Comparison of ENCODE assay signal across 23 cellular contexts in the genomic region with DNA sequence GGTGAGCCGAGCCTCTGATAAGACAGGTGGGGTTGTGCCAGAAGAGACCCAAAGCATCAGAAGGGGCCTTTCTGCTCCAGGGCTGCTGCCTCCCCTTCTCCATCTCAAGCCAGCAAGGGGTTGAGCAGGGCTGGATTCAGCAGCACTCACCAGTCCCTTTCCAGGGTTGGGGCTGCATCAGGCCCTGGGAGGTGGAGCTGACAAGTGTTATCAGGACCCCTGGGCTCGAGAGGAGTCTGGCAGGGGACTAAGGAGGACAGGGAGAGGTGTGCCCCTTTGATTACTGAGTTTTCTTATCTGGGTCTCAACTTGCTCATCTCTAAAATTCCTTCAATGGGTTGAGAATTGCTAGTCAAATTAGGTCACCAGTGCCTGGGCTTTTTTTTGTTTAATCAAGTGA. TPM values are rescaled to one million over a fixed set of nuclear protein-coding genes. Genes with fewer than 3 reads are reported as not detected.
A peak's percentile ranks its signal among the peaks of the same experiment; 100 is the strongest.
DNase-seq lines count a peak whose midpoint lies in the region; ATAC-seq and TF ChIP-seq lines count a peak whose summit lies in the region.
"Had no signal": no experiment of that assay in that cellular context is flagged by ENCODE, and none has a peak within 500 bp of the region (broad histone marks: within the 10 kb centered on the region; RNA-seq: fewer than 3 reads in every experiment).

No MANE protein-coding gene starts in this region.

- no peak overlapping the region for H2BK5ac ChIP-seq in mesendoderm (ENCODE audit: low read length)

- H3K27ac ChIP-seq in endodermal cell (ENCODE audit: low read depth, low read length) (no peak overlapping the region), mesendoderm (ENCODE audit: low read depth, low read length) (no peak overlapping the region)
- no peak overlapping the region for H3K27ac ChIP-seq in naive thymus-derived CD4-positive, alpha-beta T cell (ENCODE audit: low read depth, low read length)
- H3K27ac ChIP-seq: BLaER1 had no signal

- H3K9me3 Mint-ChIP-seq in HFFc6 = no peaks in the 10 kb centered on the region
- H3K9me3 Mint-ChIP-seq in endodermal cell = peaks cover 29% of the 10 kb centered on the region
- peaks cover 0 to 7% (median 2%) of the 10 kb centered on the region in 11 donors for H3K9me3 Mint-ChIP-seq in naive thymus-derived CD4-positive, alpha-beta T cell

- no peak overlapping the region for H3K4me3 Mint-ChIP-seq in HFFc6
- no peak overlapping the region for H3K4me3 Mint-ChIP-seq in endodermal cell
- H3K4me3 Mint-ChIP-seq in naive thymus-derived CD4-positive, alpha-beta T cell = no peak overlapping the region
- H3K4me3 Mint-ChIP-seq: CD14-positive monocyte; CD4-positive, alpha-beta memory T cell; CD4-positive, CD25-positive, alpha-beta regulatory T cell; CD8-positive, alpha-beta memory T cell had no signal

- H3K27me3 ChIP-seq in endodermal cell (ENCODE audit: control insufficient read depth, insufficient read depth, low read length, poor library complexity, severe bottlenecking) (no peaks in the 10 kb centered on the region), mesendoderm (ENCODE audit: insufficient read depth, low read length, poor library complexity) (no peaks in the 10 kb centered on the region)
- H3K27me3 ChIP-seq in naive thymus-derived CD4-positive, alpha-beta T cell (ENCODE audit: control insufficient read depth in 2 of 2, insufficient read depth in 2 of 2, low read length in 2 of 2) = no peaks in the 10 kb centered on the region
- H3K27me3 ChIP-seq: BE2C, BLaER1 had no signal

- H2BK15ac ChIP-seq in mesendoderm (replicated peaks; ENCODE audit: low read depth) = no peak overlapping the region

- H3K27ac Mint-ChIP-seq in HFFc6 (peak overlapping the region; percentile 96), endodermal cell (no peak overlapping the region)
- no peak overlapping the region for H3K27ac Mint-ChIP-seq in naive thymus-derived CD4-positive, alpha-beta T cell
- H3K27ac Mint-ChIP-seq: CD4-positive, alpha-beta memory T cell; CD4-positive, CD25-positive, alpha-beta regulatory T cell; CD8-positive, alpha-beta memory T cell had no signal

- H3K9me3 ChIP-seq in endodermal cell (ENCODE audit: control insufficient read depth, low read length) = peaks cover 26% of the 10 kb centered on the region
- no peaks in the 10 kb centered on the region for H3K9me3 ChIP-seq in naive thymus-derived CD4-positive, alpha-beta T cell (ENCODE audit: control insufficient read depth in 2 of 3, low read length in 3 of 3)
- H3K9me3 ChIP-seq: BE2C had no signal

- H2AK5ac ChIP-seq in mesendoderm (ENCODE audit: low read length) = no peak overlapping the region

- no peak overlapping the region for H3K23ac ChIP-seq in mesendoderm (ENCODE audit: low read length)

- no peak overlapping the region for H3K4me3 ChIP-seq in endodermal cell (ENCODE audit: low read length)
- H3K4me3 ChIP-seq in mesendoderm (ENCODE audit: low read length) = no peak overlapping the region
- H3K4me3 ChIP-seq in naive thymus-derived CD4-positive, alpha-beta T cell (ENCODE audit: low read length) = no peak overlapping the region
- H3K4me3 ChIP-seq: BLaER1 had no signal

- 37 to 50% methylated on average over 1 to 2 of the region's 2 CpGs for WGBS in endodermal cell (ENCODE audit: insufficient coverage in 1 of 2, insufficient read length in 1 of 2), 2 experiments
- no CpG with 5 or more reads among the region's 2 CpGs for WGBS in mesendoderm (ENCODE audit: extremely low coverage, insufficient coverage, low lambda C conversion rate)

- DNase-seq in HFFc6 (no peak), endodermal cell (peak; percentile 83), mesendoderm (peak; percentile 92), NCI-H524 (lab: John Stamatoyannopoulos, UW) (no peak), KBM-7 (no peak)
- DNase-seq in naive thymus-derived CD4-positive, alpha-beta T cell = no peak
- DNase-seq: 8988T; ACHN; BE2C; C1 segment of cervical spinal cord; CD4-positive, alpha-beta memory T cell; CD4-positive, CD25-positive, alpha-beta regulatory T cell; CD8-positive, alpha-beta memory T cell; COR-L47; DMS 273 treated with DMSO at 0.1 percent for 48 hours; DMS153; DMS53; DMS79; DND-41; EL; GF-D8 had no signal

- ATAC-seq in naive thymus-derived CD4-positive, alpha-beta T cell = no peak

- POLR2A ChIA-PET in naive thymus-derived CD4-positive, alpha-beta T cell (lab: Charles Lee) = no interaction called here

- intact Hi-C loops in naive thymus-derived CD4-positive, alpha-beta T cell (cut with micrococcal nuclease) = no loop called here

- no peak overlapping the region for H3K4me2 ChIP-seq in mesendoderm (ENCODE audit: low read length)
- H3K4me2 ChIP-seq: BLaER1 had no signal

- H4K5ac ChIP-seq in mesendoderm (ENCODE audit: low read length) = no peak overlapping the region

- H3K56ac ChIP-seq in mesendoderm (ENCODE audit: low read length) = no peak overlapping the region

- H3K4me1 ChIP-seq in endodermal cell (ENCODE audit: control insufficient read depth, insufficient read depth, low read length) (peaks cover 10% of the 10 kb centered on the region), mesendoderm (ENCODE audit: control insufficient read depth, low read depth, low read length) (peaks cover 4% of the 10 kb centered on the region)
- H3K4me1 ChIP-seq in naive thymus-derived CD4-positive, alpha-beta T cell (ENCODE audit: control insufficient read depth in 2 of 2, insufficient read depth in 2 of 2, low read length in 2 of 2) = no peaks in the 10 kb centered on the region
- H3K4me1 ChIP-seq: BE2C, BLaER1 had no signal

- CTCF ChIA-PET in naive thymus-derived CD4-positive, alpha-beta T cell (lab: Charles Lee) = no interaction called here

- no peak overlapping the region for H4K8ac ChIP-seq in mesendoderm (ENCODE audit: low read depth, low read length)

- H3K36me3 Mint-ChIP-seq in HFFc6 (ENCODE audit: low read depth) = peaks cover 57% of the 10 kb centered on the region
- peaks cover 4% of the 10 kb centered on the region for H3K36me3 Mint-ChIP-seq in endodermal cell (ENCODE audit: low read depth)
- no peaks in the 10 kb centered on the region for H3K36me3 Mint-ChIP-seq in naive thymus-derived CD4-positive, alpha-beta T cell
- H3K36me3 Mint-ChIP-seq: CD4-positive, alpha-beta memory T cell; CD4-positive, CD25-positive, alpha-beta regulatory T cell had no signal

- H3K9ac ChIP-seq in endodermal cell (ENCODE audit: extremely low read depth, low read length, poor library complexity, severe bottlenecking) = no peak overlapping the region
- H3K9ac ChIP-seq in mesendoderm (ENCODE audit: low read length) = no peak overlapping the region
- H3K9ac ChIP-seq: BLaER1 had no signal

- H3K79me1 ChIP-seq in mesendoderm (ENCODE audit: low read length) = no peaks in the 10 kb centered on the region

- H3K79me2 ChIP-seq in mesendoderm (ENCODE audit: control insufficient read depth, insufficient read depth, low read length) = no peaks in the 10 kb centered on the region

- no peak overlapping the region for H3K4ac ChIP-seq in mesendoderm (ENCODE audit: low read depth, low read length)

- H2BK120ac ChIP-seq in mesendoderm (ENCODE audit: low read depth, low read length) = no peak overlapping the region

- H3K4me1 Mint-ChIP-seq in HFFc6 (ENCODE audit: low read depth) (peaks cover 73% of the 10 kb centered on the region), endodermal cell (peaks cover 22% of the 10 kb centered on the region)
- peaks cover 0 to 2% (median 0%) of the 10 kb centered on the region in 7 donors for H3K4me1 Mint-ChIP-seq in naive thymus-derived CD4-positive, alpha-beta T cell
- H3K4me1 Mint-ChIP-seq: CD4-positive, alpha-beta memory T cell; CD4-positive, CD25-positive, alpha-beta regulatory T cell; CD8-positive, alpha-beta memory T cell had no signal

- TF ChIP-seq CTCF in HFFc6 (IDR thresholded peaks at IDR 0.05) (no peak), endodermal cell (conservative IDR thresholded peaks at IDR 0.05) (no peak)

- in situ Hi-C loops in KBM-7 (cut with MboI; ENCODE audit: low pct_unique_long_range_greater_than_20kb, low sequenced_read_pairs) = no loop called here

- no peak overlapping the region for H3K18ac ChIP-seq in mesendoderm (ENCODE audit: low read length)

- no peaks in the 10 kb centered on the region; the same call in 1 of the 2 replicates for H3K27me3 Mint-ChIP-seq in HFFc6 (ENCODE audit: insufficient read depth)
- peaks cover 60% of the 10 kb centered on the region for H3K27me3 Mint-ChIP-seq in endodermal cell (ENCODE audit: insufficient read depth)
- peaks cover 0 to 12% (median 0%) of the 10 kb centered on the region in 5 donors for H3K27me3 Mint-ChIP-seq in naive thymus-derived CD4-positive, alpha-beta T cell
- H3K27me3 Mint-ChIP-seq: CD4-positive, CD25-positive, alpha-beta regulatory T cell had no signal

- H3K36me3 ChIP-seq in endodermal cell (ENCODE audit: control insufficient read depth, insufficient read depth, low read length) (no peaks in the 10 kb centered on the region), mesendoderm (ENCODE audit: control insufficient read depth, insufficient read depth, low read length) (no peaks in the 10 kb centered on the region)
- no peaks in the 10 kb centered on the region for H3K36me3 ChIP-seq in naive thymus-derived CD4-positive, alpha-beta T cell (ENCODE audit: control insufficient read depth in 2 of 3, insufficient read depth in 3 of 3, low read length in 3 of 3)
- H3K36me3 ChIP-seq: BE2C, BLaER1 had no signal

RNA-seq across cellular contexts. Expression of a gene that starts 17.8 kb away (rescaled TPM):
- total RNA-seq in HFFc6 (2021; fragmentation: NEBNext Ultra II Directional; extraction: Animal tissue kit (Norgen Biotek cat#: 25700)) = 100 to 1,000 TPM in 1 of 6 experiments, 10 to 100 TPM in 5; 74.3 to 117 (median 95.7) TPM
- total RNA-seq in endodermal cell = 10 to 100 TPM; 10.3 to 14.1 TPM
- polyA plus RNA-seq in endodermal cell (2013, experiment 1 of 2) = 1.8 TPM
- 1.3 TPM for polyA plus RNA-seq in endodermal cell (2013, experiment 2 of 2)
- polyA plus RNA-seq in mesendoderm (2013, experiment 1 of 2) = 3.6 TPM
- 3.5 TPM for polyA plus RNA-seq in mesendoderm (2013, experiment 2 of 2)
- 1 to 10 TPM in 2 of 5 experiments, under 1 TPM in 2, not detected in 1; 0.37 to 2.9 (median 1.1) TPM for total RNA-seq in naive thymus-derived CD4-positive, alpha-beta T cell
- not detected for polyA plus RNA-seq in naive thymus-derived CD4-positive, alpha-beta T cell
- total RNA-seq: CD8-positive, alpha-beta memory T cell had no signal
- polyA plus RNA-seq: CD4-positive, alpha-beta memory T cell; CD4-positive, CD25-positive, alpha-beta regulatory T cell; CD8-positive, alpha-beta memory T cell had no signal

Comparison
In these comparisons a context has a peak if more than half of its experiments do, and no peak if none do; other contexts are left out.
1. DNase-seq: peak in endodermal cell (single experiment) and mesendoderm (single experiment); none in HFFc6 (single experiment), NCI-H524 (0 of 2), naive thymus-derived CD4-positive, alpha-beta T cell (0 of 9) and KBM-7 (single experiment).
2. RNA of a gene that starts 17.8 kb away (total RNA-seq): 74.3 to 117 TPM in HFFc6; 10.3 to 14.1 TPM in endodermal cell and 0.37 to 2.9 TPM in naive thymus-derived CD4-positive, alpha-beta T cell; every median in the first group is over 4 times any median in the second.